ENCODE assay signal across 8 cellular contexts in the genomic region with DNA sequence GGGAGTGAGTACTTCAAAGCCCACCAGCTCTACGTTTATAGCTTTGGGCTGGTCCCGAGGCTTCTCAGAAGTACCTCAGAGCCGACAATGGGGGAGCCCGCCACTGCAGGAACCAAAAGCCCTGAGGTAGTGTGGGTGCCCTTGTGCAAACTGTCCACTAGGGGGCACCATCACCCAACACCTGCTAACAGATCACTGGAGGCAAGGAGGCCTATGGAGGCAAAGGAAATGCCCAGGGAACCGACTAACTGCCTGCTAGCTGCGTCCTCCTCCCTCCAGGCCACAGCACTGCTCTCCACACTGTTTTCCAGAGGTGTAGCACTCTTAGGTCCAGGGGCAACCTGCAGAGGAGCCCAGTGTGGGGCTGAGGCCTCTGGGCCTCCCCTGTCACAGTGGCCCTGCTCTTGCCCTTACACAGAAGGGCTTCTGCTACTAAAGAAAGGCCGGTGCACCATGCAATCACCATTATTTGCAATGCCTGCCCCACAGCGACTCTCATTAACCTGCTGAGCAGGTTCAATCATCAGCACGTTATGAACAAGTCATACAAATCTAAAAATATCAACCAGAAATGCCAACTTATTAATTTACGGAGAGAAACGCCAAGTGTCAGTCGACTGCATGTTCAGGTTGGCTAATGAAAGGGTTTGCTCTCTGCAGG.
DNase-seq lines count a peak whose midpoint lies in the region; ATAC-seq and TF ChIP-seq lines count a peak whose summit lies in the region.

No MANE protein-coding gene starts in this region.

- H4K20me1 ChIP-seq in fibroblast of lung (ENCODE audit: control insufficient read depth, extremely low read depth, insufficient read depth, low read length) (no peaks in the 10 kb centered on the region), neural progenitor cell (ENCODE audit: low read depth) (no peaks in the 10 kb centered on the region)

- H3K27me3 Mint-ChIP-seq in activated T-cell treated with anti-CD3 and anti-CD28 coated beads, Interleukin-2, amount 50 U/mL, for 24 hours, result no peaks in the 10 kb centered on the region
- no peaks in the 10 kb centered on the region for H3K27me3 Mint-ChIP-seq in neural progenitor cell (ENCODE audit: insufficient read depth, low read depth)

- H3K4me1 ChIP-seq in fibroblast of lung (ENCODE audit: control insufficient read depth, extremely low read depth, insufficient read depth, low read length), result peaks cover 3% of the 10 kb centered on the region
- no peaks in the 10 kb centered on the region for H3K4me1 ChIP-seq in neural progenitor cell

- H2AFZ ChIP-seq in fibroblast of lung (ENCODE audit: low read length) (no peak overlapping the region), neural progenitor cell (replicated peaks) (peak overlapping the region; percentile 53)

- H3K9ac ChIP-seq in fibroblast of lung (ENCODE audit: insufficient read depth, low read length) (no peak overlapping the region), neural progenitor cell (no peak overlapping the region)

- peak overlapping the region; percentile 96 for H3K27ac Mint-ChIP-seq in activated T-cell treated with anti-CD3 and anti-CD28 coated beads, Interleukin-2, amount 50 U/mL, for 24 hours
- no peak overlapping the region for H3K27ac Mint-ChIP-seq in neural progenitor cell

- peak; percentile 82 to 89 for TF ChIP-seq CTCF in fibroblast of lung (conservative IDR thresholded peaks at IDR 0.05 in 1 of 2, IDR thresholded peaks at IDR 0.05 in 1 of 2; ENCODE audit: low read depth in 1 of 2, low read length in 2 of 2)
- peak; percentile 97 for TF ChIP-seq CTCF in neural progenitor cell (IDR thresholded peaks at IDR 0.05)

- no peaks in the 10 kb centered on the region for H3F3A ChIP-seq in neural progenitor cell (ENCODE audit: low read depth)

- H3K4me1 Mint-ChIP-seq in activated T-cell treated with anti-CD3 and anti-CD28 coated beads, Interleukin-2, amount 50 U/mL, for 24 hours (ENCODE audit: low read depth), result peaks cover 44% of the 10 kb centered on the region
- peaks cover 3% of the 10 kb centered on the region for H3K4me1 Mint-ChIP-seq in neural progenitor cell

- peak overlapping the region; percentile 30 for H3K4me2 ChIP-seq in fibroblast of lung (ENCODE audit: extremely low read depth, insufficient read depth, low read length)
- no peak overlapping the region for H3K4me2 ChIP-seq in neural progenitor cell

- no peaks in the 10 kb centered on the region for H3K9me3 ChIP-seq in fibroblast of lung (ENCODE audit: control insufficient read depth, insufficient read depth, low read depth, low read length)
- H3K9me3 ChIP-seq in neural progenitor cell (ENCODE audit: low read depth), result no peaks in the 10 kb centered on the region

- peak; percentile 86 for ATAC-seq in GM21717 (IDR thresholded peaks at IDR 0.05; ENCODE audit: unreplicated experiment)

- H3K9me3 Mint-ChIP-seq in activated T-cell treated with anti-CD3 and anti-CD28 coated beads, Interleukin-2, amount 50 U/mL, for 24 hours, result peaks cover 2% of the 10 kb centered on the region
- H3K9me3 Mint-ChIP-seq in neural progenitor cell, result no peaks in the 10 kb centered on the region

- H3K36me3 ChIP-seq in fibroblast of lung (ENCODE audit: control insufficient read depth, insufficient read depth, low read length) (no peaks in the 10 kb centered on the region), neural progenitor cell (no peaks in the 10 kb centered on the region)

- DNase-seq in DMS79 (lab: John Stamatoyannopoulos, UW) (peak; percentile 41), fibroblast of lung (ENCODE audit: low read depth in 2 of 2) (peak; percentile 69 to 77), neural progenitor cell (ENCODE audit: low spot score) (peak; percentile 91), substantia nigra (lab: John Stamatoyannopoulos, UW) (peak in 41 of 49 donors; percentile 7 to 61 (median 30))
- peak; percentile 84 for DNase-seq in Jurkat, Clone E6-1 (ENCODE audit: low read depth, low spot score)
- peak; percentile 80 for DNase-seq in activated T-cell treated with anti-CD3 and anti-CD28 coated beads, Interleukin-2, amount 50 U/mL, for 24 hours

- peak overlapping the region; percentile 6 for H3K27ac ChIP-seq in fibroblast of lung (ENCODE audit: insufficient read depth, low read length)
- H3K27ac ChIP-seq in neural progenitor cell, result no peak overlapping the region
- no peak overlapping the region for H3K27ac ChIP-seq in substantia nigra (ENCODE audit: low read depth, low read length, poor library complexity, severe bottlenecking)

- H3K79me2 ChIP-seq in fibroblast of lung (ENCODE audit: control insufficient read depth, insufficient read depth, low read length), result no peaks in the 10 kb centered on the region
- H3K79me2 ChIP-seq in neural progenitor cell (ENCODE audit: low read depth), result no peaks in the 10 kb centered on the region

- H3K4me3 Mint-ChIP-seq in activated T-cell treated with anti-CD3 and anti-CD28 coated beads, Interleukin-2, amount 50 U/mL, for 24 hours, result peak overlapping the region; percentile 7
- no peak overlapping the region for H3K4me3 Mint-ChIP-seq in neural progenitor cell

- no peaks in the 10 kb centered on the region for H3K36me3 Mint-ChIP-seq in activated T-cell treated with anti-CD3 and anti-CD28 coated beads, Interleukin-2, amount 50 U/mL, for 24 hours (ENCODE audit: low read depth)
- H3K36me3 Mint-ChIP-seq in neural progenitor cell, result no peaks in the 10 kb centered on the region

- H3K4me3 ChIP-seq in Jurkat, Clone E6-1 (ENCODE audit: low read length), result no peak overlapping the region
- H3K4me3 ChIP-seq in fibroblast of lung (replicated peaks in 1 of 4; ENCODE audit: control extremely low read depth in 1 of 4, insufficient read depth in 1 of 4, low read depth in 3 of 4, low read length in 4 of 4), result no peak overlapping the region
- no peak overlapping the region for H3K4me3 ChIP-seq in neural progenitor cell

- H3K27me3 ChIP-seq in fibroblast of lung (ENCODE audit: control insufficient read depth, insufficient read depth, low read length) (no peaks in the 10 kb centered on the region), neural progenitor cell (no peaks in the 10 kb centered on the region)

TF ChIP-seq in PFSK-1, 5 proteins besides CTCF, POLR2A, EP300 and RAD21:
- TF ChIP-seq, protein P1, sequence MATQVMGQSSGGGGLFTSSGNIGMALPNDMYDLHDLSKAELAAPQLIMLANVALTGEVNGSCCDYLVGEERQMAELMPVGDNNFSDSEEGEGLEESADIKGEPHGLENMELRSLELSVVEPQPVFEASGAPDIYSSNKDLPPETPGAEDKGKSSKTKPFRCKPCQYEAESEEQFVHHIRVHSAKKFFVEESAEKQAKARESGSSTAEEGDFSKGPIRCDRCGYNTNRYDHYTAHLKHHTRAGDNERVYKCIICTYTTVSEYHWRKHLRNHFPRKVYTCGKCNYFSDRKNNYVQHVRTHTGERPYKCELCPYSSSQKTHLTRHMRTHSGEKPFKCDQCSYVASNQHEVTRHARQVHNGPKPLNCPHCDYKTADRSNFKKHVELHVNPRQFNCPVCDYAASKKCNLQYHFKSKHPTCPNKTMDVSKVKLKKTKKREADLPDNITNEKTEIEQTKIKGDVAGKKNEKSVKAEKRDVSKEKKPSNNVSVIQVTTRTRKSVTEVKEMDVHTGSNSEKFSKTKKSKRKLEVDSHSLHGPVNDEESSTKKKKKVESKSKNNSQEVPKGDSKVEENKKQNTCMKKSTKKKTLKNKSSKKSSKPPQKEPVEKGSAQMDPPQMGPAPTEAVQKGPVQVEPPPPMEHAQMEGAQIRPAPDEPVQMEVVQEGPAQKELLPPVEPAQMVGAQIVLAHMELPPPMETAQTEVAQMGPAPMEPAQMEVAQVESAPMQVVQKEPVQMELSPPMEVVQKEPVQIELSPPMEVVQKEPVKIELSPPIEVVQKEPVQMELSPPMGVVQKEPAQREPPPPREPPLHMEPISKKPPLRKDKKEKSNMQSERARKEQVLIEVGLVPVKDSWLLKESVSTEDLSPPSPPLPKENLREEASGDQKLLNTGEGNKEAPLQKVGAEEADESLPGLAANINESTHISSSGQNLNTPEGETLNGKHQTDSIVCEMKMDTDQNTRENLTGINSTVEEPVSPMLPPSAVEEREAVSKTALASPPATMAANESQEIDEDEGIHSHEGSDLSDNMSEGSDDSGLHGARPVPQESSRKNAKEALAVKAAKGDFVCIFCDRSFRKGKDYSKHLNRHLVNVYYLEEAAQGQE (IDR thresholded peaks at IDR 0.05; ENCODE audit: insufficient read depth in 1 of 2, low read depth in 2 of 2, low read length in 2 of 2), result no peak
- TF ChIP-seq POLR2AphosphoS5 (IDR thresholded peaks at IDR 0.05; ENCODE audit: low read depth, low read length) (no peak; the same call in 1 of the 2 replicates), FOXP2 (optimal IDR thresholded peaks at IDR 0.05; ENCODE audit: borderline replicate concordance, extremely low read depth, extremely low read length, insufficient read depth) (peak; percentile 61), SIN3A (IDR thresholded peaks at IDR 0.05; ENCODE audit: borderline replicate concordance, insufficient read depth, low read length) (no peak), TAF1 (IDR thresholded peaks at IDR 0.05; ENCODE audit: borderline replicate concordance, insufficient read depth, low read length) (0 out of 2 replicates have a peak, but pooled peaks have one; percentile 29)

Comparison
In these comparisons a context has a peak if more than half of its experiments do, and no peak if none do; other contexts are left out.
1. DNase-seq: peak in every context shown above with its lines; median percentile 91 in neural progenitor cell; 84 in Jurkat, Clone E6-1; 80 in activated T-cell treated with anti-CD3 and anti-CD28 coated beads, Interleukin-2, amount 50 U/mL, for 24 hours; 73 in fibroblast of lung; 41 in DMS79; 30 in substantia nigra.